ENCODE assay signal across 19 cellular contexts in the genomic region with DNA sequence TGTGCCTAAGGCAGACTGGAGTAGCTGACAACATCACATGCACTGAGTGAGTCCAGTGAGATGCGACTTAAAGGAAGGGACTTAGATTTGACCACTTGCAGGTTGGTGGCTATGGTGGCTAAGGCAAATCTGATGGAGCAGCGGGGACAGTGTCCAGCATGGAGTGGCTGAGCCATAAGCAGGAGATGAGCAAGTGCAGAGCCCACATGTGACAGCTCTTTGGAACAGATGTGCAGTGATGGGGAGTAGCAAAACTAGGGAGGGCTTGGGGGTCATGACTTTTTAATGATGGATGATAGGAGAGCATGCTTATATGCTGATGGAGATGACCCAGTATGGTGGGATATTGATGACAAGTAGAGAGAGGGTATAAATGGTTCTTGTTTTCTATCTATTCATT.
DNase-seq lines count a peak whose midpoint lies in the region; ATAC-seq and TF ChIP-seq lines count a peak whose summit lies in the region.
"Had no signal": no experiment of that assay in that cellular context is flagged by ENCODE, and none has a peak within 500 bp of the region (broad histone marks: within the 10 kb centered on the region; RNA-seq: fewer than 3 reads in every experiment).

No MANE protein-coding gene starts in this region.

- no peak for TF ChIP-seq POLR2A in stomach (IDR thresholded peaks at IDR 0.05)

- no peak overlapping the region for H4K5ac ChIP-seq in mesendoderm (ENCODE audit: low read length)

- no peaks in the 10 kb centered on the region for H3K9me3 ChIP-seq in CD8-positive, alpha-beta memory T cell (ENCODE audit: low read length)
- H3K9me3 ChIP-seq in SJSA1 (replicated peaks) (no peaks in the 10 kb centered on the region), mesenchymal stem cell (ENCODE audit: control insufficient read depth, low read length) (no peaks in the 10 kb centered on the region), stomach (no peaks in the 10 kb centered on the region), T-helper 17 cell (ENCODE audit: control insufficient read depth, low read length, poor library complexity, severe bottlenecking) (no peaks in the 10 kb centered on the region)
- H3K9me3 ChIP-seq: SK-N-SH had no signal

- H4K91ac ChIP-seq in mesenchymal stem cell (ENCODE audit: low read length), result peak overlapping the region; percentile 67

- H2BK120ac ChIP-seq in mesenchymal stem cell (ENCODE audit: low read depth, low read length) (peak overlapping the region; percentile 1), mesendoderm (ENCODE audit: low read depth, low read length) (no peak overlapping the region)

- H3K4me3 ChIP-seq in CD8-positive, alpha-beta memory T cell (ENCODE audit: low read length), result no peak overlapping the region
- no peak overlapping the region for H3K4me3 ChIP-seq in SJSA1
- no peak overlapping the region for H3K4me3 ChIP-seq in mesenchymal stem cell (ENCODE audit: insufficient read depth in 1 of 2, low read depth in 1 of 2, low read length in 2 of 2)
- H3K4me3 ChIP-seq in stomach, result no peak overlapping the region
- H3K4me3 ChIP-seq in mesendoderm (ENCODE audit: low read length), result no peak overlapping the region
- H3K4me3 ChIP-seq: neural progenitor cell had no signal

- no peak overlapping the region for H3K4me3 Mint-ChIP-seq in CD8-positive, alpha-beta memory T cell
- H3K4me3 Mint-ChIP-seq in T-helper 17 cell (no peak overlapping the region), endothelial cell (ENCODE audit: unreplicated experiment) (no peak overlapping the region)
- H3K4me3 Mint-ChIP-seq: activated B cell treated with CpG ODN at 0.5 μM for 24 hours; activated CD4-positive, alpha-beta memory T cell treated with anti-CD3 and anti-CD28 coated beads, Interleukin-2, amount 10 ng/mL, durations not matched to agents 7 days and 5 days; central memory CD8-positive, alpha-beta T cell; neural progenitor cell had no signal

- H4K8ac ChIP-seq in mesenchymal stem cell (ENCODE audit: low read length) (peak overlapping the region; percentile 92), mesendoderm (ENCODE audit: low read depth, low read length) (no peak overlapping the region)

- no peaks in the 10 kb centered on the region for H3K36me3 Mint-ChIP-seq in CD8-positive, alpha-beta memory T cell
- H3K36me3 Mint-ChIP-seq in T-helper 17 cell (ENCODE audit: low read depth) (no peaks in the 10 kb centered on the region), endothelial cell (ENCODE audit: low read depth, unreplicated experiment) (no peaks in the 10 kb centered on the region)
- H3K36me3 Mint-ChIP-seq: neural progenitor cell had no signal

- H3K79me1 ChIP-seq in mesenchymal stem cell (replicated peaks; ENCODE audit: low read length, poor library complexity, severe bottlenecking), result peaks cover 4% of the 10 kb centered on the region
- peaks cover 4% of the 10 kb centered on the region for H3K79me1 ChIP-seq in mesendoderm (ENCODE audit: low read length)

- no peak overlapping the region for H3K56ac ChIP-seq in mesendoderm (ENCODE audit: low read length)

- H2AK5ac ChIP-seq in mesenchymal stem cell (ENCODE audit: low read length, severe bottlenecking), result peak overlapping the region; percentile 40
- no peak overlapping the region for H2AK5ac ChIP-seq in mesendoderm (ENCODE audit: low read length)

- peaks cover 19 to 25% (median 22%) of the 10 kb centered on the region in 3 donors for H3K4me1 Mint-ChIP-seq in CD8-positive, alpha-beta memory T cell
- H3K4me1 Mint-ChIP-seq in T-helper 17 cell, result peaks cover 15% of the 10 kb centered on the region
- peaks cover 28% of the 10 kb centered on the region for H3K4me1 Mint-ChIP-seq in endothelial cell (ENCODE audit: unreplicated experiment)

- no peaks in the 10 kb centered on the region for H3K9me3 Mint-ChIP-seq in CD8-positive, alpha-beta memory T cell
- H3K9me3 Mint-ChIP-seq in endothelial cell (ENCODE audit: unreplicated experiment), result no peaks in the 10 kb centered on the region
- H3K9me3 Mint-ChIP-seq: activated B cell treated with CpG ODN at 0.5 μM for 24 hours; activated CD4-positive, alpha-beta memory T cell treated with anti-CD3 and anti-CD28 coated beads, Interleukin-2, amount 10 ng/mL, durations not matched to agents 7 days and 5 days; central memory CD8-positive, alpha-beta T cell; neural progenitor cell had no signal

- peak overlapping the region; percentile 17 for H3K27ac ChIP-seq in CD8-positive, alpha-beta memory T cell (ENCODE audit: low read depth, low read length)
- H3K27ac ChIP-seq in SJSA1 (peak overlapping the region; percentile 28), mesenchymal stem cell (ENCODE audit: low read length, poor library complexity, severe bottlenecking) (no peak overlapping the region), stomach (peak overlapping the region in 3 of 5 donors; percentile 2 to 70 (median 61)), mesendoderm (ENCODE audit: low read depth, low read length) (no peak overlapping the region)
- H3K27ac ChIP-seq: neural progenitor cell had no signal

- no peak overlapping the region for H3K4me2 ChIP-seq in mesenchymal stem cell (ENCODE audit: low read length, poor library complexity, severe bottlenecking)
- H3K4me2 ChIP-seq in mesendoderm (ENCODE audit: low read length), result no peak overlapping the region
- H3K4me2 ChIP-seq: neural progenitor cell, SK-N-SH had no signal

- H2BK15ac ChIP-seq in mesenchymal stem cell (ENCODE audit: low read depth, poor library complexity, severe bottlenecking), result no peak overlapping the region
- H2BK15ac ChIP-seq in mesendoderm (replicated peaks; ENCODE audit: low read depth), result no peak overlapping the region

- H2BK12ac ChIP-seq in mesenchymal stem cell (ENCODE audit: low read length in 2 of 2), result peak overlapping the region; percentile 30 to 100

- intact Hi-C loops in stomach (cut with DNase I; ENCODE audit: low total_unique reads), result no loop called here

- no peak overlapping the region for H3K23ac ChIP-seq in mesenchymal stem cell (ENCODE audit: low read length in 2 of 2)
- H3K23ac ChIP-seq in mesendoderm (ENCODE audit: low read length), result no peak overlapping the region

- DNase-seq in CD8-positive, alpha-beta memory T cell, result no peak
- DNase-seq in SJSA1 (ENCODE audit: low read depth in 1 of 2, low spot score in 2 of 2) (no peak), mesenchymal stem cell (peak; percentile 24), stomach (no peak), mesendoderm (no peak), T-helper 17 cell (no peak), endothelial cell (ENCODE audit: low spot score) (no peak)
- DNase-seq: activated B cell treated with CpG ODN at 0.5 μM for 24 hours; activated CD4-positive, alpha-beta memory T cell treated with anti-CD3 and anti-CD28 coated beads, Interleukin-2, amount 10 ng/mL, durations not matched to agents 7 days and 5 days; amygdala; effector CD8-positive, alpha-beta T cell; left cardiac atrium; NCI-H2081 treated with DMSO at 0.1 percent for 48 hours; retina; SK-N-SH; stimulated activated CD4-positive, alpha-beta T cell treated with anti-CD3 and anti-CD28 coated beads, Interleukin-15, amount 100 ng/mL, for 24 hours had no signal

- H3K4ac ChIP-seq in mesenchymal stem cell (ENCODE audit: low read depth in 1 of 2, low read length in 2 of 2) (peak overlapping the region; percentile 1 to 97), mesendoderm (ENCODE audit: low read depth, low read length) (no peak overlapping the region)

- H3K14ac ChIP-seq in mesenchymal stem cell (ENCODE audit: low read length in 2 of 2), result peak overlapping the region in 1 of 2 experiments; percentile 95

- 89% methylated on average over 2 of the region's 2 CpGs for WGBS in mesenchymal stem cell
- 94 to 98% (median 95%) methylated on average over 2 of the region's 2 CpGs for WGBS in stomach, 5 donors
- no CpG with 5 or more reads among the region's 2 CpGs for WGBS in mesendoderm (ENCODE audit: extremely low coverage, insufficient coverage, low lambda C conversion rate)

- ATAC-seq in T-helper 17 cell, result no peak
- ATAC-seq in GM21825 (IDR thresholded peaks at IDR 0.05; ENCODE audit: unreplicated experiment), result no peak

- H3K18ac ChIP-seq in mesenchymal stem cell (ENCODE audit: low read depth in 1 of 2, low read length in 2 of 2) (peak overlapping the region; percentile 35 to 96), mesendoderm (ENCODE audit: low read length) (no peak overlapping the region)

- CTCF ChIA-PET in CD8-positive, alpha-beta memory T cell (lab: Charles Lee), result no interaction called here

- no peaks in the 10 kb centered on the region for H3K36me3 ChIP-seq in CD8-positive, alpha-beta memory T cell (ENCODE audit: insufficient read depth, low read length)
- peaks cover 4% of the 10 kb centered on the region; the same call in 1 of the 2 replicates for H3K36me3 ChIP-seq in SJSA1
- H3K36me3 ChIP-seq in mesenchymal stem cell (ENCODE audit: control insufficient read depth in 1 of 2, insufficient read depth in 2 of 2, low read depth in 1 of 2, low read length in 2 of 2), result no peaks in the 10 kb centered on the region
- H3K36me3 ChIP-seq in stomach, result no peaks in the 10 kb centered on the region
- H3K36me3 ChIP-seq in mesendoderm (ENCODE audit: control insufficient read depth, insufficient read depth, low read length), result no peaks in the 10 kb centered on the region
- H3K36me3 ChIP-seq: neural progenitor cell had no signal

- H2AFZ ChIP-seq in mesenchymal stem cell (ENCODE audit: low read depth, low read length), result no peak overlapping the region
- H2AFZ ChIP-seq: neural progenitor cell had no signal

- no peaks in the 10 kb centered on the region for H3K27me3 Mint-ChIP-seq in CD8-positive, alpha-beta memory T cell
- H3K27me3 Mint-ChIP-seq in T-helper 17 cell (no peaks in the 10 kb centered on the region), endothelial cell (ENCODE audit: unreplicated experiment) (no peaks in the 10 kb centered on the region)
- H3K27me3 Mint-ChIP-seq: activated B cell treated with CpG ODN at 0.5 μM for 24 hours; activated CD4-positive, alpha-beta memory T cell treated with anti-CD3 and anti-CD28 coated beads, Interleukin-2, amount 10 ng/mL, durations not matched to agents 7 days and 5 days; central memory CD8-positive, alpha-beta T cell had no signal

- no peaks in the 10 kb centered on the region for H3K79me2 ChIP-seq in mesendoderm (ENCODE audit: control insufficient read depth, insufficient read depth, low read length)

- H3K27ac Mint-ChIP-seq in CD8-positive, alpha-beta memory T cell, result no peak overlapping the region
- H3K27ac Mint-ChIP-seq in T-helper 17 cell, result no peak overlapping the region
- H3K27ac Mint-ChIP-seq in endothelial cell (ENCODE audit: unreplicated experiment), result no peak overlapping the region
- H3K27ac Mint-ChIP-seq: activated B cell treated with CpG ODN at 0.5 μM for 24 hours; activated CD4-positive, alpha-beta memory T cell treated with anti-CD3 and anti-CD28 coated beads, Interleukin-2, amount 10 ng/mL, durations not matched to agents 7 days and 5 days; neural progenitor cell had no signal

- POLR2A ChIA-PET in CD8-positive, alpha-beta memory T cell (lab: Charles Lee), result no interaction called here

- H2BK5ac ChIP-seq in mesenchymal stem cell (ENCODE audit: low read depth, low read length, poor library complexity, severe bottlenecking) (no peak overlapping the region), mesendoderm (ENCODE audit: low read length) (no peak overlapping the region)

- TF ChIP-seq CTCF in stomach (IDR thresholded peaks at IDR 0.05) (no peak), endothelial cell (IDR thresholded peaks at IDR 0.05; ENCODE audit: unreplicated experiment) (no peak)

- peak overlapping the region; percentile 89 for H3K9ac ChIP-seq in mesenchymal stem cell (ENCODE audit: low read length)
- H3K9ac ChIP-seq in mesendoderm (ENCODE audit: low read length), result no peak overlapping the region
- H3K9ac ChIP-seq: neural progenitor cell, SK-N-SH had no signal

- no peaks in the 10 kb centered on the region for H3K27me3 ChIP-seq in CD8-positive, alpha-beta memory T cell (ENCODE audit: insufficient read depth, low read length, poor library complexity, severe bottlenecking)
- no peaks in the 10 kb centered on the region for H3K27me3 ChIP-seq in SJSA1 (replicated peaks)
- no peaks in the 10 kb centered on the region for H3K27me3 ChIP-seq in mesenchymal stem cell (ENCODE audit: control insufficient read depth in 1 of 2, insufficient read depth in 1 of 2, low read length in 2 of 2)
- H3K27me3 ChIP-seq in stomach, result no peaks in the 10 kb centered on the region
- H3K27me3 ChIP-seq in mesendoderm (ENCODE audit: insufficient read depth, low read length, poor library complexity), result no peaks in the 10 kb centered on the region
- H3K27me3 ChIP-seq: neural progenitor cell had no signal

- peaks cover 25% of the 10 kb centered on the region for H3K4me1 ChIP-seq in CD8-positive, alpha-beta memory T cell (ENCODE audit: insufficient read depth, low read length)
- H3K4me1 ChIP-seq in SJSA1 (replicated peaks), result peaks cover 46% of the 10 kb centered on the region
- H3K4me1 ChIP-seq in mesenchymal stem cell (ENCODE audit: control insufficient read depth, insufficient read depth, low read depth, low read length), result peaks cover 10% of the 10 kb centered on the region
- H3K4me1 ChIP-seq in stomach, result peaks cover 23 to 35% (median 30%) of the 10 kb centered on the region in 4 donors
- no peaks in the 10 kb centered on the region for H3K4me1 ChIP-seq in mesendoderm (ENCODE audit: control insufficient read depth, low read depth, low read length)

- TF ChIP-seq EP300 in stomach (IDR thresholded peaks at IDR 0.05), result no peak

Comparison
In these comparisons a context has a peak if more than half of its experiments do, and no peak if none do; other contexts are left out.
1. H3K27ac ChIP-seq: peak in CD8-positive, alpha-beta memory T cell (single experiment), SJSA1 (single experiment) and stomach (3 of 5); none in mesenchymal stem cell (single experiment) and mesendoderm (single experiment).